15 cellular contexts compared by ENCODE assay signal in genomic region chr11:69275178-69275577, GRCh38. TPM values are rescaled to one million over a fixed set of nuclear protein-coding genes. Genes with fewer than 3 reads are reported as not detected.
"Had no signal": no experiment of that assay in that cellular context is flagged by ENCODE, and none has a peak within 500 bp of the region (broad histone marks: within the 10 kb centered on the region; RNA-seq: fewer than 3 reads in every experiment).

No MANE protein-coding gene starts in this region.

- DNase-seq: activated CD4-positive, alpha-beta T cell treated with anti-CD3 and anti-CD28 coated beads, Interleukin-2, amount 50 U/mL, for 48 hours; activated naive CD4-positive, alpha-beta T cell treated with anti-CD3 and anti-CD28 coated beads, Interleukin-2, amount 10 ng/mL, durations not matched to agents 7 days and 5 days; dorsolateral prefrontal cortex; erythroblast; hypothalamus; mesendoderm; T-helper 1 cell; tibial artery; WERI-Rb-1 had no signal

- H3K4me3 ChIP-seq: cardiac muscle cell, dorsolateral prefrontal cortex, tibial artery had no signal

- H3K27me3 ChIP-seq: cardiac muscle cell had no signal

- H3K36me3 ChIP-seq: cardiac muscle cell, tibial artery, WERI-Rb-1 had no signal

- H3K9me3 ChIP-seq: tibial artery had no signal

- ATAC-seq: activated T-helper 17 cell treated with anti-CD3 and anti-CD28 coated beads, Interleukin-2, amount 50 U/mL, for 72 hours; left ventricle myocardium superior; stimulated activated effector memory CD8-positive, alpha-beta T cell treated with anti-CD3 and anti-CD28 coated beads, Interleukin-12 subunit alpha, Interleukin-12 subunit beta, amount 100 ng/mL, for 72 hours had no signal

- H3K27ac ChIP-seq: cardiac muscle cell, dorsolateral prefrontal cortex, tibial artery, WERI-Rb-1 had no signal

- FAIRE-seq: astrocyte had no signal

RNA-seq across cellular contexts. Expression of gene MYEOV, which starts 18.8 kb away (rescaled TPM):
- total RNA-seq: astrocyte, endodermal cell, left ventricle myocardium superior had no signal
- polyA plus RNA-seq: cardiac muscle cell had no signal
